8 cellular contexts compared by ENCODE assay signal in the genomic region with DNA sequence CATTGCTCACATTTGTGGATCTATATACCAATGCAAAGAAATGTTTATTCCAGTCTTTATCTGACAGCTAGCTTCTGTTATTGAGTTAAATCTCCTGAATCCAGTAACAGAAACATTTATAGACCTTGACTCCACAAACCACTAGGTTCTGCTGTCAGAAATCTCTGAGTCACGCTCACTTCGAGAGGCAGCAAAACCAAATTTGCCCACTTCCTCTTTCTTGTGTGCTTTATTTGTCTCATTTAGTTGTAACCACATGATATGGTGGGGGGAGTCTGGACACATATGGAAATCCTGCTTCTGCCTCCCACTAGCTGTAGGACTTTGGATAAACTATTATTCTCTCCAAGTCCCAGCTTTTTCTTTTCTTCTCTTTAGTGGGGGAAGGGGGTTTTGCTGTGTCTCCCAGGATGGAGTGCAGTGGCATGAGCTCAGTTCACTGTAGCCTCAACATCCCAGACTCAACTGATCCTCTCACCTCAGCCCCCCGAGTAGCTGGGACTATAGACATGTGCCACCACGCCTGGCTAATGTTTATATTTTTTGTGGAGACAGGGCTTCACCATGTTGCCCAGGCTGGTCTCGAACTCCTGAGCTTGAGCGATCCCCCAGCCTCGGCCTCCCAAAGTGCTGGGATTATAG. TPM values are rescaled to one million over a fixed set of nuclear protein-coding genes. Genes with fewer than 3 reads are reported as not detected.
DNase-seq lines count a peak whose midpoint lies in the region; ATAC-seq lines count a peak whose summit lies in the region.

No MANE protein-coding gene starts in this region.

- no peaks in the 10 kb centered on the region for H3K79me2 ChIP-seq in Karpas-422 (ENCODE audit: low read length)

- peak overlapping the region; percentile 69; the same call in 1 of the 2 replicates for H2AFZ ChIP-seq in Karpas-422 (ENCODE audit: low read length)

- H3K4me3 ChIP-seq in Karpas-422 (ENCODE audit: low read length) = no peak overlapping the region
- no peak overlapping the region for H3K4me3 ChIP-seq in adipocyte (ENCODE audit: low read length)

- H3K4me1 ChIP-seq in Karpas-422 (ENCODE audit: low read length) = peaks cover 25% of the 10 kb centered on the region
- peaks cover 13% of the 10 kb centered on the region for H3K4me1 ChIP-seq in adipocyte (ENCODE audit: control insufficient read depth, insufficient read depth, low read length)

- H4K20me1 ChIP-seq in Karpas-422 (ENCODE audit: insufficient read depth, low read depth, low read length) = no peaks in the 10 kb centered on the region

- H3K9me2 ChIP-seq in Karpas-422 (replicated peaks; ENCODE audit: insufficient read depth, low read length) = no peaks in the 10 kb centered on the region

- H3K27me3 ChIP-seq in Karpas-422 (ENCODE audit: low read length) (no peaks in the 10 kb centered on the region), adipocyte (replicated peaks; ENCODE audit: control insufficient read depth, insufficient read depth, low read length) (no peaks in the 10 kb centered on the region)

- peak overlapping the region; percentile 53 for H3K4me2 ChIP-seq in Karpas-422 (ENCODE audit: low read depth, low read length, poor library complexity, severe bottlenecking)

- no peaks in the 10 kb centered on the region for H3K36me3 ChIP-seq in Karpas-422 (ENCODE audit: insufficient read depth, low read length)
- H3K36me3 ChIP-seq in adipocyte (ENCODE audit: control insufficient read depth, insufficient read depth, low read length, severe bottlenecking) = no peaks in the 10 kb centered on the region

- no peaks in the 10 kb centered on the region for H3K9me3 ChIP-seq in Karpas-422 (ENCODE audit: low read length)
- no peaks in the 10 kb centered on the region for H3K9me3 ChIP-seq in adipocyte (ENCODE audit: control insufficient read depth, low read length)

- H3K9ac ChIP-seq in Karpas-422 (ENCODE audit: low read length) (no peak overlapping the region), adipocyte (ENCODE audit: low read length) (no peak overlapping the region)

- peak; percentile 46 for DNase-seq in activated CD4-positive, alpha-beta T cell treated with anti-CD3 and anti-CD28 coated beads for 48 hours
- DNase-seq in activated CD4-positive, alpha-beta T cell treated with anti-CD3 and anti-CD28 coated beads, Interleukin-2, amount 50 U/mL, for 4 hours = no peak
- DNase-seq in Karpas-422 (peak; percentile 87), adipocyte (ENCODE audit: low read depth) (peak; percentile 64), putamen (ENCODE audit: low spot score) (peak; percentile 36), NCI-H1092 treated with DMSO at 0.1 percent for 48 hours (lab: John Stamatoyannopoulos, UW) (no peak)
- DNase-seq in activated CD8-positive, alpha-beta memory T cell treated with anti-CD3 and anti-CD28 coated beads, Interleukin-2, amount 50 U/mL, for 4 hours = no peak

- no peak overlapping the region for H3K27ac ChIP-seq in Karpas-422 (ENCODE audit: low read length)

- peak; percentile 89 for ATAC-seq in GM21825 (IDR thresholded peaks at IDR 0.05; ENCODE audit: unreplicated experiment)

RNA-seq across cellular contexts. Expression of a gene that starts 54.4 kb away (rescaled TPM):
- total RNA-seq in Karpas-422 (2014; rRNA removed; shearing (Covaris generic); ENCODE audit: low replicate concordance) = not detected in 2 replicates

Comparison
In these comparisons a context has a peak if more than half of its experiments do, and no peak if none do; other contexts are left out.
1. DNase-seq: peak in activated CD4-positive, alpha-beta T cell treated with anti-CD3 and anti-CD28 coated beads for 48 hours (single experiment), Karpas-422 (single experiment), adipocyte (single experiment) and putamen (single experiment); none in activated CD4-positive, alpha-beta T cell treated with anti-CD3 and anti-CD28 coated beads, Interleukin-2, amount 50 U/mL, for 4 hours (0 of 2), NCI-H1092 treated with DMSO at 0.1 percent for 48 hours (single experiment) and activated CD8-positive, alpha-beta memory T cell treated with anti-CD3 and anti-CD28 coated beads, Interleukin-2, amount 50 U/mL, for 4 hours (single experiment).